ENCODE assay signal across 8 cellular contexts in genomic region chr22:29359469-29359868, GRCh38. TPM values are rescaled to one million over a fixed set of nuclear protein-coding genes. Genes with fewer than 3 reads are reported as not detected.
DNase-seq lines count a peak whose midpoint lies in the region; ATAC-seq and TF ChIP-seq lines count a peak whose summit lies in the region.

No MANE protein-coding gene starts in this region.

- H2AFZ ChIP-seq in hepatocyte = no peak overlapping the region

- H3K4me3 ChIP-seq in hepatocyte (no peak overlapping the region), suprapubic skin (no peak overlapping the region)

- H3K4me1 ChIP-seq in hepatocyte (ENCODE audit: insufficient read depth) (no peaks in the 10 kb centered on the region), suprapubic skin (peaks cover 13% of the 10 kb centered on the region)

- H3K4me2 ChIP-seq in hepatocyte = no peak overlapping the region

- no peaks in the 10 kb centered on the region for H4K20me1 ChIP-seq in hepatocyte (ENCODE audit: insufficient read depth, poor library complexity, severe bottlenecking)

- TF ChIP-seq CTCF in hepatocyte (IDR thresholded peaks at IDR 0.05; ENCODE audit: poor library complexity) = peak; percentile 62
- TF ChIP-seq CTCF in suprapubic skin (IDR thresholded peaks at IDR 0.05) = peak; percentile 31 to 46

- intact Hi-C loops in Right ventricle myocardium inferior (cut with DNase I) (loop anchor here (1.0 kb wide), 1 partner anchor 53 kb away; the partner anchor contains the start of gene GAS2L1), cardiac septum (cut with DNase I) (loop anchor here (5.0 kb wide), 1 partner anchor 52 kb away; the partner anchor contains the start of gene GAS2L1)

- no peak for TF ChIP-seq POLR2A in suprapubic skin (IDR thresholded peaks at IDR 0.05)

- no peaks in the 10 kb centered on the region for H3K9me2 ChIP-seq in hepatocyte (replicated peaks; ENCODE audit: insufficient read depth)

- H3K27me3 ChIP-seq in hepatocyte (no peaks in the 10 kb centered on the region), suprapubic skin (no peaks in the 10 kb centered on the region)

- H3K27ac ChIP-seq in hepatocyte (no peak overlapping the region), suprapubic skin (no peak overlapping the region)

- H3K79me2 ChIP-seq in hepatocyte = no peaks in the 10 kb centered on the region

- WGBS in hepatocyte (ENCODE audit: low lambda C conversion rate, missing lambda C conversion rate) = 55% methylated on average over 9 of the region's 9 CpGs
- 40% methylated on average over 9 of the region's 9 CpGs for WGBS in suprapubic skin

- peak; percentile 84 for ATAC-seq in Right ventricle myocardium inferior
- no peak for ATAC-seq in HG02884 (IDR thresholded peaks at IDR 0.05; ENCODE audit: unreplicated experiment)

- H3K9me3 ChIP-seq in hepatocyte (ENCODE audit: low read depth) (no peaks in the 10 kb centered on the region), suprapubic skin (no peaks in the 10 kb centered on the region)

- TF ChIP-seq EP300 in suprapubic skin (IDR thresholded peaks at IDR 0.05) = no peak

- DNase-seq in Right ventricle myocardium inferior (ENCODE audit: missing footprints) = peak; percentile 72
- DNase-seq in cardiac septum (ENCODE audit: low spot score) = no peak
- peak in 38 of 56 donors; percentile 12 to 65 (median 40) for DNase-seq in amygdala (lab: John Stamatoyannopoulos, UW)
- peak; percentile 75 for DNase-seq in hepatocyte (ENCODE audit: low spot score)
- DNase-seq in suprapubic skin (ENCODE audit: low spot score in 2 of 2) = peak in 1 of 2 donors; percentile 83
- DNase-seq in DMS79 (lab: John Stamatoyannopoulos, UW) = no peak
- DNase-seq in stimulated activated CD4-positive, alpha-beta T cell treated with anti-CD3 and anti-CD28 coated beads, Interleukin-1b, Interleukin-23, amount 100 ng/mL, for 48 hours = no peak

- no peaks in the 10 kb centered on the region for H3K36me3 ChIP-seq in hepatocyte (replicated peaks; ENCODE audit: insufficient read depth, low read depth)
- peaks cover 52% of the 10 kb centered on the region for H3K36me3 ChIP-seq in suprapubic skin

RNA-seq across cellular contexts. Expression of gene AP1B1, which starts 28.9 kb away (rescaled TPM):
- total RNA-seq in Right ventricle myocardium inferior (29.2 TPM), cardiac septum (28.0 TPM), hepatocyte (50.1 and 52.0 TPM in 2 replicates), suprapubic skin (10 to 100 TPM; 55.6 to 97.0 (median 89.4) TPM)
- polyA plus RNA-seq in hepatocyte = 44.2 and 46.6 TPM in 2 replicates

RNA-seq across cellular contexts. Expression of gene RASL10A, which starts 44.0 kb away (rescaled TPM):
- total RNA-seq in Right ventricle myocardium inferior (1.1 TPM), cardiac septum (1.3 TPM), hepatocyte (0.33 and 1.7 TPM in 2 replicates), suprapubic skin (1 to 10 TPM in 2 of 4 donors, under 1 TPM in 2; 0.34 to 1.7 (median 0.95) TPM)
- 5.3 and 6.3 TPM in 2 replicates for polyA plus RNA-seq in hepatocyte

RNA-seq across cellular contexts. Expression of gene GAS2L1, which starts 53.0 kb away (rescaled TPM):
- 24.3 TPM for total RNA-seq in Right ventricle myocardium inferior
- 13.0 TPM for total RNA-seq in cardiac septum
- 10.4 and 11.7 TPM in 2 replicates for total RNA-seq in hepatocyte
- 34.0 and 46.0 TPM in 2 replicates for polyA plus RNA-seq in hepatocyte
- 10 to 100 TPM; 49.0 to 94.8 (median 85.4) TPM for total RNA-seq in suprapubic skin

Comparison
In these comparisons a context has a peak if more than half of its experiments do, and no peak if none do; other contexts are left out.
1. DNase-seq: peak in Right ventricle myocardium inferior (single experiment), amygdala (38 of 56) and hepatocyte (single experiment); none in cardiac septum (single experiment), DMS79 (single experiment) and stimulated activated CD4-positive, alpha-beta T cell treated with anti-CD3 and anti-CD28 coated beads, Interleukin-1b, Interleukin-23, amount 100 ng/mL, for 48 hours (single experiment).